ENCODE assay signal across 4 cellular contexts in the genomic region with DNA sequence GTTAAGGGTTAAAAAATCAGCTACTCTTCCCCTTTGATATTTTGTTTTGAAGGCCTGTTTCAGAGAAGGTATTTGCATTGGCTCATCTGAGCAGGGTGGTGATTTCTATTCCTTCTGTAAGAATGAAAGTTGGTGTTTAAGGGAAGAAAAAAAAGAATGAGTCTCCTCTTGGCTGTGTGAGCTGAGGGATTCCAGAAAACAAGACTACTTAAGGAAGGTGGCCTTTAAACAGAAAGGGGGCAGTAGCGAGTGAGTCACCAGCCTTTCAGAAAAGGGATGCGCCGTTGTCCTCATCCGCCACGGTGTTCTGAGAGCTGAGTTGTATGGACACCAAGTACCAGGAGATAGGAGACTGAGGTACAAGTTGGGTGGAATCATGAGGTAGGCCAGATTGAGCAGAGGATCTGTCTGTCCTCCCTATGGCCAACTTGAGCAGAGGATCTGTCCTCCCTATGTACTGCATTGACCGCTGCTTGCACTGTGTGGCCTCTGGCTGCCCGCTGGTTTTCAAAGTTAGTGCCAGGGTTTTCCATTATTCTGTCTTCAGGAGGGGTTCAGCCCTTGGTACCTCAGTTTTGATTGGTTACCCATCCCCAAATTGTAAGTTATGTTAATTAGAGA.
TF ChIP-seq lines count a peak whose summit lies in the region.

No MANE protein-coding gene starts in this region.

TF ChIP-seq in SK-N-SH, 30 proteins besides CTCF, POLR2A, EP300 and RAD21 (continues in another document):
- TF ChIP-seq SIN3A (IDR thresholded peaks at IDR 0.05; ENCODE audit: borderline replicate concordance, low read depth, low read length) = no peak
- no peak for TF ChIP-seq PBX3 (IDR thresholded peaks at IDR 0.05)
- no peak for TF ChIP-seq FOXJ3 (CRISPR knock-in tag; IDR thresholded peaks at IDR 0.05)
- TF ChIP-seq TEAD4 (IDR thresholded peaks at IDR 0.05; ENCODE audit: borderline replicate concordance, insufficient read depth) = no peak
- TF ChIP-seq USF1 (IDR thresholded peaks at IDR 0.05; ENCODE audit: borderline replicate concordance, low read depth) = no peak
- TF ChIP-seq NFIC (IDR thresholded peaks at IDR 0.05; ENCODE audit: borderline replicate concordance) = no peak
- no peak for TF ChIP-seq POLR2AphosphoS5 (IDR thresholded peaks at IDR 0.05; ENCODE audit: low read depth, low read length)
- TF ChIP-seq RXRA (IDR thresholded peaks at IDR 0.05; ENCODE audit: borderline replicate concordance, low read depth) = no peak
- no peak for TF ChIP-seq TAF1 (IDR thresholded peaks at IDR 0.05; ENCODE audit: borderline replicate concordance, low read depth, low read length)
- no peak for TF ChIP-seq NRF1 (IDR thresholded peaks at IDR 0.05; ENCODE audit: low read depth, low read length)
- TF ChIP-seq JUND (IDR thresholded peaks at IDR 0.05) = no peak
- no peak for TF ChIP-seq IRF3 (IDR thresholded peaks at IDR 0.05; ENCODE audit: low read depth, low read length)

TF ChIP-seq in SK-N-SH treated with all-trans-retinoic acid at 6 μM for 48 hours, 23 proteins besides CTCF, POLR2A, EP300 and RAD21 (continues in another document):
- no peak for TF ChIP-seq TOX (CRISPR knock-in tag; IDR thresholded peaks at IDR 0.05; ENCODE audit: borderline replicate concordance)
- no peak for TF ChIP-seq ISL1 (CRISPR knock-in tag; IDR thresholded peaks at IDR 0.05)
- TF ChIP-seq ESRRG (CRISPR knock-in tag; IDR thresholded peaks at IDR 0.05) = no peak
- TF ChIP-seq OSR1 (CRISPR knock-in tag; IDR thresholded peaks at IDR 0.05) = no peak
- no peak for TF ChIP-seq ZC3H10 (CRISPR knock-in tag; IDR thresholded peaks at IDR 0.05)
- no peak for TF ChIP-seq TCF4 (CRISPR knock-in tag; IDR thresholded peaks at IDR 0.05; ENCODE audit: borderline replicate concordance)
- no peak for TF ChIP-seq PATZ1 (CRISPR knock-in tag; IDR thresholded peaks at IDR 0.05; ENCODE audit: borderline replicate concordance)
- TF ChIP-seq PPARA (CRISPR knock-in tag; IDR thresholded peaks at IDR 0.05; ENCODE audit: borderline replicate concordance) = no peak
- no peak for TF ChIP-seq RARB (CRISPR knock-in tag; IDR thresholded peaks at IDR 0.05)
- TF ChIP-seq ZNF565 (CRISPR knock-in tag; conservative IDR thresholded peaks at IDR 0.05; ENCODE audit: low read depth) = no peak
- TF ChIP-seq, protein P1, sequence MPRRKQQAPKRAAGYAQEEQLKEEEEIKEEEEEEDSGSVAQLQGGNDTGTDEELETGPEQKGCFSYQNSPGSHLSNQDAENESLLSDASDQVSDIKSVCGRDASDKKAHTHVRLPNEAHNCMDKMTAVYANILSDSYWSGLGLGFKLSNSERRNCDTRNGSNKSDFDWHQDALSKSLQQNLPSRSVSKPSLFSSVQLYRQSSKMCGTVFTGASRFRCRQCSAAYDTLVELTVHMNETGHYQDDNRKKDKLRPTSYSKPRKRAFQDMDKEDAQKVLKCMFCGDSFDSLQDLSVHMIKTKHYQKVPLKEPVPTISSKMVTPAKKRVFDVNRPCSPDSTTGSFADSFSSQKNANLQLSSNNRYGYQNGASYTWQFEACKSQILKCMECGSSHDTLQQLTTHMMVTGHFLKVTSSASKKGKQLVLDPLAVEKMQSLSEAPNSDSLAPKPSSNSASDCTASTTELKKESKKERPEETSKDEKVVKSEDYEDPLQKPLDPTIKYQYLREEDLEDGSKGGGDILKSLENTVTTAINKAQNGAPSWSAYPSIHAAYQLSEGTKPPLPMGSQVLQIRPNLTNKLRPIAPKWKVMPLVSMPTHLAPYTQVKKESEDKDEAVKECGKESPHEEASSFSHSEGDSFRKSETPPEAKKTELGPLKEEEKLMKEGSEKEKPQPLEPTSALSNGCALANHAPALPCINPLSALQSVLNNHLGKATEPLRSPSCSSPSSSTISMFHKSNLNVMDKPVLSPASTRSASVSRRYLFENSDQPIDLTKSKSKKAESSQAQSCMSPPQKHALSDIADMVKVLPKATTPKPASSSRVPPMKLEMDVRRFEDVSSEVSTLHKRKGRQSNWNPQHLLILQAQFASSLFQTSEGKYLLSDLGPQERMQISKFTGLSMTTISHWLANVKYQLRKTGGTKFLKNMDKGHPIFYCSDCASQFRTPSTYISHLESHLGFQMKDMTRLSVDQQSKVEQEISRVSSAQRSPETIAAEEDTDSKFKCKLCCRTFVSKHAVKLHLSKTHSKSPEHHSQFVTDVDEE (CRISPR knock-in tag; IDR thresholded peaks at IDR 0.05) = no peak

TF ChIP-seq in IMR-90, 13 proteins besides CTCF, POLR2A, EP300 and RAD21:
- TF ChIP-seq FOS (IDR thresholded peaks at IDR 0.05; ENCODE audit: low read depth, low read length) (no peak), MAFK (IDR thresholded peaks at IDR 0.05; ENCODE audit: low read depth, low read length) (no peak), CHD1 (IDR thresholded peaks at IDR 0.05; ENCODE audit: low read depth, low read length) (no peak), MAZ (IDR thresholded peaks at IDR 0.05; ENCODE audit: borderline replicate concordance, low read depth, low read length) (no peak), NFE2L2 (IDR thresholded peaks at IDR 0.05; ENCODE audit: low read depth, low read length) (no peak), SMC3 (IDR thresholded peaks at IDR 0.05; ENCODE audit: low read depth, low read length) (no peak), USF2 (IDR thresholded peaks at IDR 0.05; ENCODE audit: low read depth, low read length) (no peak), BHLHE40 (IDR thresholded peaks at IDR 0.05; ENCODE audit: low read depth, low read length) (no peak), RFX5 (IDR thresholded peaks at IDR 0.05; ENCODE audit: low read depth, low read length) (no peak), MXI1 (IDR thresholded peaks at IDR 0.05; ENCODE audit: borderline replicate concordance, low read depth, low read length) (no peak), RCOR1 (IDR thresholded peaks at IDR 0.05; ENCODE audit: insufficient replicate concordance, low read length) (no peak), CEBPB (IDR thresholded peaks at IDR 0.05; ENCODE audit: low read depth, low read length) (no peak)
- TF ChIP-seq, protein P2, sequence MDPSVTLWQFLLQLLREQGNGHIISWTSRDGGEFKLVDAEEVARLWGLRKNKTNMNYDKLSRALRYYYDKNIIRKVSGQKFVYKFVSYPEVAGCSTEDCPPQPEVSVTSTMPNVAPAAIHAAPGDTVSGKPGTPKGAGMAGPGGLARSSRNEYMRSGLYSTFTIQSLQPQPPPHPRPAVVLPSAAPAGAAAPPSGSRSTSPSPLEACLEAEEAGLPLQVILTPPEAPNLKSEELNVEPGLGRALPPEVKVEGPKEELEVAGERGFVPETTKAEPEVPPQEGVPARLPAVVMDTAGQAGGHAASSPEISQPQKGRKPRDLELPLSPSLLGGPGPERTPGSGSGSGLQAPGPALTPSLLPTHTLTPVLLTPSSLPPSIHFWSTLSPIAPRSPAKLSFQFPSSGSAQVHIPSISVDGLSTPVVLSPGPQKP (IDR thresholded peaks at IDR 0.05; ENCODE audit: borderline replicate concordance, low read depth, low read length) = no peak

TF ChIP-seq in K562, 482 proteins besides CTCF, POLR2A, EP300 and RAD21:
- 0 out of 2 replicates have a peak, but pooled peaks have one; percentile 10 for TF ChIP-seq CC2D1A (IDR thresholded peaks at IDR 0.05)
- TF ChIP-seq ZNF263 (CRISPR knock-in tag; IDR thresholded peaks at IDR 0.05; ENCODE audit: borderline replicate concordance) = peak; percentile 52; the same call in 1 of the 2 replicates
- TF ChIP-seq ILF3 (IDR thresholded peaks at IDR 0.05; ENCODE audit: borderline replicate concordance) = no peak
- TF ChIP-seq TGIF2 (CRISPR knock-in tag; IDR thresholded peaks at IDR 0.05) = no peak
- TF ChIP-seq ZBTB33 (CRISPR knock-in tag; IDR thresholded peaks at IDR 0.05) = peak; percentile 97
- TF ChIP-seq FOXJ2 (tag; IDR thresholded peaks at IDR 0.05) = no peak
- TF ChIP-seq TAF7 (tag; IDR thresholded peaks at IDR 0.05) = no peak
TF ChIP-seq in K562: peak in this region for 3.
